In genomic region chr6:21102201-21102600, GRCh38 we compare ENCODE assay signal across 26 cellular contexts.
DNase-seq lines count a peak whose midpoint lies in the region; ATAC-seq, FAIRE-seq and TF ChIP-seq lines count a peak whose summit lies in the region.
"Had no signal": no experiment of that assay in that cellular context is flagged by ENCODE, and none has a peak within 500 bp of the region (broad histone marks: within the 10 kb centered on the region; RNA-seq: fewer than 3 reads in every experiment).

No MANE protein-coding gene starts in this region.

- no peaks in the 10 kb centered on the region for H3K27me3 ChIP-seq in bronchial epithelial cell (ENCODE audit: control insufficient read depth, insufficient read depth, low read length)
- H3K27me3 ChIP-seq: cardiac muscle cell, neutrophil had no signal

- peaks cover 3% of the 10 kb centered on the region for H3K9me3 Mint-ChIP-seq in nephron progenitor cell
- H3K9me3 Mint-ChIP-seq: activated CD4-positive, alpha-beta T cell treated with anti-CD3 and anti-CD28 coated beads, Interleukin-2, amount 10 ng/mL, durations not matched to agents 24 days and 14 days; activated naive CD4-positive, alpha-beta T cell treated with anti-CD3 and anti-CD28 coated beads, Interleukin-2, amount 50 U/mL, for 24 hours; activated T-cell treated with anti-CD3 and anti-CD28 coated beads, Interleukin-2, amount 50 U/mL, for 72 hours; CD4-positive, alpha-beta T cell; T-helper 2 cell treated with Interferon-gamma antibody and Interleukin-4, amounts not matched to agents 5 μg/mL and 100 μg/mL, for 36 hours had no signal

- H3K4me1 Mint-ChIP-seq in nephron progenitor cell, result peaks cover 42% of the 10 kb centered on the region

- FAIRE-seq in bronchial epithelial cell (lab: Jason Lieb, UNC), result peak; percentile 86
- FAIRE-seq: GM12891 had no signal

- H3K4me3 Mint-ChIP-seq in nephron progenitor cell, result no peak overlapping the region
- H3K4me3 Mint-ChIP-seq: activated CD4-positive, alpha-beta T cell treated with anti-CD3 and anti-CD28 coated beads, Interleukin-2, amount 10 ng/mL, durations not matched to agents 24 days and 14 days; activated naive CD4-positive, alpha-beta T cell treated with anti-CD3 and anti-CD28 coated beads, Interleukin-2, amount 50 U/mL, for 24 hours; activated T-cell treated with anti-CD3 and anti-CD28 coated beads, Interleukin-2, amount 50 U/mL, for 72 hours; CD4-positive, alpha-beta T cell; T-helper 2 cell treated with Interferon-gamma antibody and Interleukin-4, amounts not matched to agents 5 μg/mL and 100 μg/mL, for 36 hours had no signal

- peak overlapping the region; percentile 21 for H3K27ac Mint-ChIP-seq in nephron progenitor cell
- H3K27ac Mint-ChIP-seq: activated CD4-positive, alpha-beta T cell treated with anti-CD3 and anti-CD28 coated beads, Interleukin-2, amount 10 ng/mL, durations not matched to agents 24 days and 14 days; activated naive CD4-positive, alpha-beta T cell treated with anti-CD3 and anti-CD28 coated beads, Interleukin-2, amount 50 U/mL, for 24 hours; activated T-cell treated with anti-CD3 and anti-CD28 coated beads, Interleukin-2, amount 50 U/mL, for 72 hours; T-helper 2 cell treated with Interferon-gamma antibody and Interleukin-4, amounts not matched to agents 5 μg/mL and 100 μg/mL, for 36 hours had no signal

- no peaks in the 10 kb centered on the region for H3K36me3 ChIP-seq in bronchial epithelial cell (ENCODE audit: control insufficient read depth, insufficient read depth, low read length)
- H3K36me3 ChIP-seq: cardiac muscle cell, neutrophil had no signal

- peak; percentile 1 for DNase-seq in NK-92 treated with Interleukin-12 subunit alpha and Interleukin-12 subunit beta, amount 100 ng/mL, for 24 hours (lab: John Stamatoyannopoulos, UW)
- DNase-seq in NK-92 (lab: John Stamatoyannopoulos, UW; ENCODE audit: unreplicated experiment) (no peak), HT-29 (ENCODE audit: low spot score) (peak; percentile 36), bronchial epithelial cell (ENCODE audit: low read depth) (peak; percentile 50), nephron progenitor cell (no peak), mesenteric fat pad (ENCODE audit: low spot score) (no peak), NCI-H345 treated with DMSO at 0.1 percent for 48 hours (lab: John Stamatoyannopoulos, UW; ENCODE audit: unreplicated experiment) (no peak)
- DNase-seq: activated CD4-positive, alpha-beta T cell treated with anti-CD3 and anti-CD28 coated beads, Interleukin-2, amount 10 ng/mL, durations not matched to agents 24 days and 14 days; aorta; CD4-positive, alpha-beta T cell; effector memory CD4-positive, alpha-beta T cell; head of caudate nucleus; Kasumi-1; NCI-H1694; NCI-H2171 treated with DMSO at 0.1 percent for 48 hours; NCI-H524; SHP77; stimulated activated naive CD8-positive, alpha-beta T cell treated with anti-CD3 and anti-CD28 coated beads, Interleukin-15, Interleukin-2, amounts not matched to agents 100 U/mL and 50 U/mL, for 24 hours had no signal

- no peak for TF ChIP-seq CTCF in bronchial epithelial cell (IDR thresholded peaks at IDR 0.05; ENCODE audit: insufficient read depth, low read length, severe bottlenecking)
- no peak for TF ChIP-seq CTCF in nephron progenitor cell (IDR thresholded peaks at IDR 0.05)

- H3K4me3 ChIP-seq in bronchial epithelial cell (ENCODE audit: low read depth, low read length), result no peak overlapping the region
- H3K4me3 ChIP-seq: cardiac muscle cell, coronary artery had no signal

- H3K36me3 Mint-ChIP-seq in nephron progenitor cell (ENCODE audit: low read depth), result peaks cover 4% of the 10 kb centered on the region

- H3K27me3 Mint-ChIP-seq in nephron progenitor cell (ENCODE audit: low read depth, poor library complexity), result no peaks in the 10 kb centered on the region
- H3K27me3 Mint-ChIP-seq: activated CD4-positive, alpha-beta T cell treated with anti-CD3 and anti-CD28 coated beads, Interleukin-2, amount 10 ng/mL, durations not matched to agents 24 days and 14 days; activated naive CD4-positive, alpha-beta T cell treated with anti-CD3 and anti-CD28 coated beads, Interleukin-2, amount 50 U/mL, for 24 hours; CD4-positive, alpha-beta T cell had no signal

- no peak for ATAC-seq in HG03196 (IDR thresholded peaks at IDR 0.05; ENCODE audit: unreplicated experiment)
- ATAC-seq: activated T-cell treated with anti-CD3 and anti-CD28 coated beads, Interleukin-2, amount 50 U/mL, for 72 hours; stimulated activated naive CD8-positive, alpha-beta T cell treated with anti-CD3 and anti-CD28 coated beads, Interleukin-15, Interleukin-2, amounts not matched to agents 100 U/mL and 50 U/mL, for 24 hours had no signal

Comparison
In these comparisons a context has a peak if more than half of its experiments do, and no peak if none do; other contexts are left out.
1. DNase-seq: peak in NK-92 treated with Interleukin-12 subunit alpha and Interleukin-12 subunit beta, amount 100 ng/mL, for 24 hours (single experiment), HT-29 (single experiment) and bronchial epithelial cell (single experiment); none in NK-92 (single experiment), nephron progenitor cell (single experiment), mesenteric fat pad (single experiment) and NCI-H345 treated with DMSO at 0.1 percent for 48 hours (single experiment).